Comparison of ENCODE assay signal across 20 cellular contexts in genomic region chr2:8309131-8309530, GRCh38.
DNase-seq lines count a peak whose midpoint lies in the region; ATAC-seq, FAIRE-seq and TF ChIP-seq lines count a peak whose summit lies in the region.
"Had no signal": no experiment of that assay in that cellular context is flagged by ENCODE, and none has a peak within 500 bp of the region (broad histone marks: within the 10 kb centered on the region; RNA-seq: fewer than 3 reads in every experiment).

No MANE protein-coding gene starts in this region.

- peak overlapping the region; percentile 5 to 11; a peak in 1 of 6 replicates for H3K27ac ChIP-seq in A549
- peak overlapping the region; percentile 21; the same call in 1 of the 2 replicates for H3K27ac ChIP-seq in DND-41 (ENCODE audit: low read length)
- H3K27ac ChIP-seq in endodermal cell (ENCODE audit: low read depth, low read length): no peak overlapping the region
- no peak overlapping the region for H3K27ac ChIP-seq in tibial artery
- H3K27ac ChIP-seq: parathyroid adenoma, PC-9, SJSA1 had no signal

- POLR2A ChIA-PET in A549 (lab: Yijun Ruan, JAX): no interaction called here

- 95% methylated on average over 7 of the region's 7 CpGs for WGBS in A549 (ENCODE audit: missing lambda C conversion rate)
- WGBS in endodermal cell (ENCODE audit: insufficient coverage in 1 of 2, insufficient read length in 1 of 2), 2 experiments: 83 to 88% methylated on average over 5 to 7 of the region's 7 CpGs

- ATAC-seq in A549: no peak
- ATAC-seq in DND-41 (ENCODE audit: insufficient read depth, low read depth): peak; percentile 31; the same call in 1 of the 3 replicates
- no peak for ATAC-seq in T-helper 17 cell

- H3K27me3 Mint-ChIP-seq in T-helper 17 cell (no peaks in the 10 kb centered on the region), endodermal cell (ENCODE audit: insufficient read depth) (no peaks in the 10 kb centered on the region)

- H3K4me3 ChIP-seq in A549 (no peak overlapping the region), DND-41 (ENCODE audit: low read depth in 1 of 2, low read length in 2 of 2) (no peak overlapping the region), endodermal cell (ENCODE audit: low read length) (no peak overlapping the region), tibial artery (no peak overlapping the region)
- H3K4me3 ChIP-seq: PC-9, SJSA1 had no signal

- H3K9me3 ChIP-seq in A549 (no peaks in the 10 kb centered on the region), DND-41 (ENCODE audit: insufficient read depth, low read length, severe bottlenecking) (no peaks in the 10 kb centered on the region), T-helper 17 cell (ENCODE audit: control insufficient read depth, low read length, poor library complexity, severe bottlenecking) (no peaks in the 10 kb centered on the region), endodermal cell (ENCODE audit: control insufficient read depth, low read length) (no peaks in the 10 kb centered on the region), tibial artery (no peaks in the 10 kb centered on the region)
- H3K9me3 ChIP-seq: SJSA1 had no signal

- H2AFZ ChIP-seq in DND-41 (ENCODE audit: low read depth, low read length): no peak overlapping the region
- H2AFZ ChIP-seq: parathyroid adenoma, PC-9 had no signal

- no peak for FAIRE-seq in A549 (lab: Jason Lieb, UNC)
- FAIRE-seq: GM19239 had no signal

- CTCF ChIA-PET in A549 (lab: Yijun Ruan, JAX): interaction anchor here (0.5 kb wide), 1 partner anchor 26 kb away, joined by 3 read pairs; no protein-coding TSS in a partner anchor

- H3K27me3 ChIP-seq in DND-41 (ENCODE audit: insufficient read depth, low read length, poor library complexity) (no peaks in the 10 kb centered on the region), endodermal cell (ENCODE audit: control insufficient read depth, insufficient read depth, low read length, poor library complexity, severe bottlenecking) (no peaks in the 10 kb centered on the region), tibial artery (no peaks in the 10 kb centered on the region)
- H3K27me3 ChIP-seq: SJSA1 had no signal

- no peak for TF ChIP-seq EP300 in A549 (IDR thresholded peaks at IDR 0.05)

- H3K4me2 ChIP-seq in A549 (no peak overlapping the region), DND-41 (ENCODE audit: insufficient read depth, low read length) (no peak overlapping the region)
- H3K4me2 ChIP-seq: PC-9 had no signal

- no peaks in the 10 kb centered on the region for H3K36me3 Mint-ChIP-seq in T-helper 17 cell (ENCODE audit: low read depth)
- no peaks in the 10 kb centered on the region for H3K36me3 Mint-ChIP-seq in endodermal cell (ENCODE audit: low read depth)

- intact Hi-C loops in tibial artery (cut with DNase I; ENCODE audit: low total_unique reads): no loop called here

- no peak for TF ChIP-seq RAD21 in A549 (conservative IDR thresholded peaks at IDR 0.05 in 1 of 2, IDR thresholded peaks at IDR 0.05 in 1 of 2)

- H4K20me1 ChIP-seq in DND-41 (ENCODE audit: insufficient read depth, low read length): no peaks in the 10 kb centered on the region

- no peaks in the 10 kb centered on the region for H3K9me3 Mint-ChIP-seq in endodermal cell

- H3K4me3 Mint-ChIP-seq in T-helper 17 cell (peak overlapping the region; percentile 41), endodermal cell (no peak overlapping the region)

- no peak for TF ChIP-seq POLR2A in A549 (IDR thresholded peaks at IDR 0.05; ENCODE audit: low read length)

- H3K9ac ChIP-seq in DND-41 (ENCODE audit: low read depth, low read length) (no peak overlapping the region), endodermal cell (ENCODE audit: extremely low read depth, low read length, poor library complexity, severe bottlenecking) (no peak overlapping the region)
- H3K9ac ChIP-seq: parathyroid adenoma had no signal

- DNase-seq in A549 (ENCODE audit: low read depth in 1 of 2, low spot score in 1 of 2): no peak
- no peak for DNase-seq in DND-41
- DNase-seq in T-helper 17 cell: no peak
- DNase-seq in endodermal cell: peak; percentile 45
- DNase-seq in dermis blood vessel endothelial cell: no peak
- DNase-seq in tibial artery: no peak
- DNase-seq in kidney tubule cell (ENCODE audit: low spot score): no peak
- DNase-seq in stimulated activated CD4-positive, alpha-beta T cell treated with anti-CD3 and anti-CD28 coated beads, Interleukin-4, amount 100 ng/mL, for 24 hours: no peak
- DNase-seq: activated CD4-positive, alpha-beta T cell treated with anti-CD3 and anti-CD28 coated beads, Interleukin-2, amount 50 U/mL, for 1 hour; COR-L47; effector CD8-positive, alpha-beta T cell; EL; KG1; NCI-H1092 treated with DMSO at 0.1 percent for 48 hours; NCI-H69; PC-9; stimulated activated CD4-positive, alpha-beta T cell treated with anti-CD3 and anti-CD28 coated beads, Interleukin-1b, Interleukin-23, amount 100 ng/mL, for 48 hours had no signal

- H3K36me3 ChIP-seq in DND-41 (ENCODE audit: insufficient read depth, low read length) (no peaks in the 10 kb centered on the region), endodermal cell (ENCODE audit: control insufficient read depth, insufficient read depth, low read length) (no peaks in the 10 kb centered on the region), tibial artery (no peaks in the 10 kb centered on the region)
- H3K36me3 ChIP-seq: SJSA1 had no signal

- TF ChIP-seq CTCF in A549 (IDR thresholded peaks at IDR 0.05): no peak
- no peak for TF ChIP-seq CTCF in DND-41 (IDR thresholded peaks at IDR 0.05; ENCODE audit: borderline replicate concordance, extremely low read depth, low read length, poor library complexity, severe bottlenecking)
- no peak for TF ChIP-seq CTCF in endodermal cell (conservative IDR thresholded peaks at IDR 0.05)
- no peak for TF ChIP-seq CTCF in tibial artery (IDR thresholded peaks at IDR 0.05)

- H3K4me1 ChIP-seq in A549 (peaks cover 42% of the 10 kb centered on the region), DND-41 (ENCODE audit: insufficient read depth, low read length) (peaks cover 63% of the 10 kb centered on the region), endodermal cell (ENCODE audit: control insufficient read depth, insufficient read depth, low read length) (peaks cover 6% of the 10 kb centered on the region), tibial artery (peaks cover 0 to 39% (median 10%) of the 10 kb centered on the region in 4 donors)

- H3K4me1 Mint-ChIP-seq in T-helper 17 cell (peaks cover 73% of the 10 kb centered on the region), endodermal cell (peaks cover 26% of the 10 kb centered on the region)

- H3K79me2 ChIP-seq in DND-41 (ENCODE audit: insufficient read depth, low read length): no peaks in the 10 kb centered on the region
- H3K79me2 ChIP-seq: parathyroid adenoma had no signal

- H3K27ac Mint-ChIP-seq in T-helper 17 cell (peak overlapping the region; percentile 74), endodermal cell (no peak overlapping the region)

TF ChIP-seq in A549, 52 proteins besides CTCF, POLR2A, EP300 and RAD21 (continues in another document):
- TF ChIP-seq, protein P1, sequence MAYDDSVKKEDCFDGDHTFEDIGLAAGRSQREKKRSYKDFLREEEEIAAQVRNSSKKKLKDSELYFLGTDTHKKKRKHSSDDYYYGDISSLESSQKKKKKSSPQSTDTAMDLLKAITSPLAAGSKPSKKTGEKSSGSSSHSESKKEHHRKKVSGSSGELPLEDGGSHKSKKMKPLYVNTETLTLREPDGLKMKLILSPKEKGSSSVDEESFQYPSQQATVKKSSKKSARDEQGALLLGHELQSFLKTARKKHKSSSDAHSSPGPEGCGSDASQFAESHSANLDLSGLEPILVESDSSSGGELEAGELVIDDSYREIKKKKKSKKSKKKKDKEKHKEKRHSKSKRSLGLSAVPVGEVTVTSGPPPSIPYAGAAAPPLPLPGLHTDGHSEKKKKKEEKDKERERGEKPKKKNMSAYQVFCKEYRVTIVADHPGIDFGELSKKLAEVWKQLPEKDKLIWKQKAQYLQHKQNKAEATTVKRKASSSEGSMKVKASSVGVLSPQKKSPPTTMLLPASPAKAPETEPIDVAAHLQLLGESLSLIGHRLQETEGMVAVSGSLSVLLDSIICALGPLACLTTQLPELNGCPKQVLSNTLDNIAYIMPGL (CRISPR knock-in tag; IDR thresholded peaks at IDR 0.05; ENCODE audit: borderline replicate concordance): no peak
- TF ChIP-seq RCOR1 (IDR thresholded peaks at IDR 0.05; ENCODE audit: low read depth, low read length) (no peak), CEBPB (IDR thresholded peaks at IDR 0.05) (no peak), GATA3 (IDR thresholded peaks at IDR 0.05; ENCODE audit: borderline replicate concordance) (no peak), MAX (IDR thresholded peaks at IDR 0.05) (no peak), FOXS1 (CRISPR knock-in tag; IDR thresholded peaks at IDR 0.05) (no peak), ZSCAN20 (CRISPR knock-in tag; IDR thresholded peaks at IDR 0.05) (no peak), MAFK (IDR thresholded peaks at IDR 0.05; ENCODE audit: partially characterized antibody) (no peak), ZNF302 (CRISPR knock-in tag; IDR thresholded peaks at IDR 0.05) (no peak), CHD2 (IDR thresholded peaks at IDR 0.05; ENCODE audit: low read length, partially characterized antibody) (no peak), KDM5A (IDR thresholded peaks at IDR 0.05) (no peak), FOSL2 (IDR thresholded peaks at IDR 0.05) (no peak), FOSL2 (CRISPR knock-in tag; IDR thresholded peaks at IDR 0.05) (no peak), PBX3 (IDR thresholded peaks at IDR 0.05) (no peak)

Comparison
In these comparisons a context has a peak if more than half of its experiments do, and no peak if none do; other contexts are left out.
1. H3K27ac ChIP-seq: peak in A549 (2 of 2) and DND-41 (single experiment); none in endodermal cell (single experiment) and tibial artery (0 of 2).